12 cellular contexts compared by ENCODE assay signal in the genomic region with DNA sequence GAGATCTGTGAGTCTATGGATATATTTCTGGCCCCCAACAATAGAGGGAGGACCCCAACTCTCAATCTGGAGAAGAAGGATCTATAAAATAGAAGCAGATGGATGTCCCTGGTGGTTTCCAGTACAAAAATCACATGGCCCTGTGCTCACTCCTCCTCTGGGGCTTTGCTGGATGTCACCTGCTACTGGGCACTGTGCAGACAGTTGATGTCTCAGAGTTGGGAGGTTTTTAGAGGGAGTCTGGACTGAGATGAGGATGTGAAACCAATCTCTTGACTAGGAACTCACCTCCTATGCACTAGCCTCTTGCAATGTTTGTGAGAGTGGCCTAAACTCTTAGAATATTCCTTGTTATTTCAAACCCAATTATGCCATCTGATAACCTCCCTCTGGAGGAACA.
DNase-seq lines count a peak whose midpoint lies in the region; ATAC-seq and TF ChIP-seq lines count a peak whose summit lies in the region.
"Had no signal": no experiment of that assay in that cellular context is flagged by ENCODE, and none has a peak within 500 bp of the region (broad histone marks: within the 10 kb centered on the region; RNA-seq: fewer than 3 reads in every experiment).

No MANE protein-coding gene starts in this region.

- no peak for TF ChIP-seq CTCF in adrenal gland (IDR thresholded peaks at IDR 0.05)

- DNase-seq in adrenal gland: no peak
- no peak for DNase-seq in stimulated activated CD4-positive, alpha-beta T cell treated with anti-CD3 and anti-CD28 coated beads, Interleukin-2, amount 100 ng/mL, for 24 hours
- no peak for DNase-seq in activated CD4-positive, alpha-beta T cell treated with anti-CD3 and anti-CD28 coated beads, Interleukin-2, amount 50 U/mL, for 48 hours
- DNase-seq in activated naive CD4-positive, alpha-beta T cell treated with Interleukin-2 at 50 U/mL for 16 hours: no peak
- DNase-seq in GM03348 (ENCODE audit: low spot score): no peak
- DNase-seq: activated CD4-positive, alpha-beta T cell treated with anti-CD3 and anti-CD28 coated beads for 36 hours; Calu3; NCI-H1092; Peyer's patch had no signal

- no peak for TF ChIP-seq POLR2A in adrenal gland (IDR thresholded peaks at IDR 0.05)

- ATAC-seq in GM18858 (IDR thresholded peaks at IDR 0.05; ENCODE audit: unreplicated experiment) (peak; percentile 94), GM21717 (IDR thresholded peaks at IDR 0.05; ENCODE audit: unreplicated experiment) (peak; percentile 97), HG03175 (IDR thresholded peaks at IDR 0.05; ENCODE audit: unreplicated experiment) (peak; percentile 94)
- ATAC-seq: activated CD4-positive, alpha-beta T cell treated with anti-CD3 and anti-CD28 coated beads for 36 hours had no signal

- no peaks in the 10 kb centered on the region for H3K27me3 ChIP-seq in adrenal gland
- H3K27me3 ChIP-seq: Peyer's patch had no signal

- peaks cover 35 to 64% of the 10 kb centered on the region in 2 donors for H3K4me1 ChIP-seq in adrenal gland (replicated peaks in 1 of 2)

- H3K27ac ChIP-seq in adrenal gland: peak overlapping the region in 3 of 5 donors; percentile 68 to 91 (median 89)
- H3K27ac ChIP-seq: Peyer's patch had no signal

- no peaks in the 10 kb centered on the region for H3K9me3 ChIP-seq in adrenal gland (replicated peaks in 1 of 3)
- H3K9me3 ChIP-seq: Peyer's patch had no signal

- no peak overlapping the region for H3K4me3 ChIP-seq in adrenal gland
- H3K4me3 ChIP-seq: Peyer's patch had no signal

- no peaks in the 10 kb centered on the region for H3K36me3 ChIP-seq in adrenal gland (replicated peaks in 1 of 2)
- H3K36me3 ChIP-seq: Peyer's patch had no signal

- intact Hi-C loops in adrenal gland (cut with DNase I): no loop called here
